Comparison of ENCODE assay signal across 1 cellular context in genomic region chr2:174544156-174544555, GRCh38.
TF ChIP-seq lines count a peak whose summit lies in the region.

No MANE protein-coding gene starts in this region.

TF ChIP-seq in H1, 55 proteins besides CTCF, POLR2A, EP300 and RAD21:
- TF ChIP-seq NRF1 (IDR thresholded peaks at IDR 0.05; ENCODE audit: low read depth, low read length) (no peak), JUND (IDR thresholded peaks at IDR 0.05; ENCODE audit: low read length) (no peak), BACH1 (IDR thresholded peaks at IDR 0.05; ENCODE audit: low read length) (no peak), KDM1A (IDR thresholded peaks at IDR 0.05; ENCODE audit: borderline replicate concordance, low read length) (no peak), NANOG (IDR thresholded peaks at IDR 0.05; ENCODE audit: insufficient read depth, low read depth, low read length, poor library complexity, severe bottlenecking) (no peak), RBBP5 (IDR thresholded peaks at IDR 0.05; ENCODE audit: borderline replicate concordance, low read depth, low read length) (no peak), TAF7 (optimal IDR thresholded peaks at IDR 0.05; ENCODE audit: borderline replicate concordance, low read depth, low read length) (no peak), CBX5 (IDR thresholded peaks at IDR 0.05; ENCODE audit: low read depth, low read length) (no peak), TAF1 (IDR thresholded peaks at IDR 0.05; ENCODE audit: low read depth, low read length) (no peak), CHD1 (IDR thresholded peaks at IDR 0.05; ENCODE audit: low read depth, low read length) (no peak)
- TF ChIP-seq, protein P1, sequence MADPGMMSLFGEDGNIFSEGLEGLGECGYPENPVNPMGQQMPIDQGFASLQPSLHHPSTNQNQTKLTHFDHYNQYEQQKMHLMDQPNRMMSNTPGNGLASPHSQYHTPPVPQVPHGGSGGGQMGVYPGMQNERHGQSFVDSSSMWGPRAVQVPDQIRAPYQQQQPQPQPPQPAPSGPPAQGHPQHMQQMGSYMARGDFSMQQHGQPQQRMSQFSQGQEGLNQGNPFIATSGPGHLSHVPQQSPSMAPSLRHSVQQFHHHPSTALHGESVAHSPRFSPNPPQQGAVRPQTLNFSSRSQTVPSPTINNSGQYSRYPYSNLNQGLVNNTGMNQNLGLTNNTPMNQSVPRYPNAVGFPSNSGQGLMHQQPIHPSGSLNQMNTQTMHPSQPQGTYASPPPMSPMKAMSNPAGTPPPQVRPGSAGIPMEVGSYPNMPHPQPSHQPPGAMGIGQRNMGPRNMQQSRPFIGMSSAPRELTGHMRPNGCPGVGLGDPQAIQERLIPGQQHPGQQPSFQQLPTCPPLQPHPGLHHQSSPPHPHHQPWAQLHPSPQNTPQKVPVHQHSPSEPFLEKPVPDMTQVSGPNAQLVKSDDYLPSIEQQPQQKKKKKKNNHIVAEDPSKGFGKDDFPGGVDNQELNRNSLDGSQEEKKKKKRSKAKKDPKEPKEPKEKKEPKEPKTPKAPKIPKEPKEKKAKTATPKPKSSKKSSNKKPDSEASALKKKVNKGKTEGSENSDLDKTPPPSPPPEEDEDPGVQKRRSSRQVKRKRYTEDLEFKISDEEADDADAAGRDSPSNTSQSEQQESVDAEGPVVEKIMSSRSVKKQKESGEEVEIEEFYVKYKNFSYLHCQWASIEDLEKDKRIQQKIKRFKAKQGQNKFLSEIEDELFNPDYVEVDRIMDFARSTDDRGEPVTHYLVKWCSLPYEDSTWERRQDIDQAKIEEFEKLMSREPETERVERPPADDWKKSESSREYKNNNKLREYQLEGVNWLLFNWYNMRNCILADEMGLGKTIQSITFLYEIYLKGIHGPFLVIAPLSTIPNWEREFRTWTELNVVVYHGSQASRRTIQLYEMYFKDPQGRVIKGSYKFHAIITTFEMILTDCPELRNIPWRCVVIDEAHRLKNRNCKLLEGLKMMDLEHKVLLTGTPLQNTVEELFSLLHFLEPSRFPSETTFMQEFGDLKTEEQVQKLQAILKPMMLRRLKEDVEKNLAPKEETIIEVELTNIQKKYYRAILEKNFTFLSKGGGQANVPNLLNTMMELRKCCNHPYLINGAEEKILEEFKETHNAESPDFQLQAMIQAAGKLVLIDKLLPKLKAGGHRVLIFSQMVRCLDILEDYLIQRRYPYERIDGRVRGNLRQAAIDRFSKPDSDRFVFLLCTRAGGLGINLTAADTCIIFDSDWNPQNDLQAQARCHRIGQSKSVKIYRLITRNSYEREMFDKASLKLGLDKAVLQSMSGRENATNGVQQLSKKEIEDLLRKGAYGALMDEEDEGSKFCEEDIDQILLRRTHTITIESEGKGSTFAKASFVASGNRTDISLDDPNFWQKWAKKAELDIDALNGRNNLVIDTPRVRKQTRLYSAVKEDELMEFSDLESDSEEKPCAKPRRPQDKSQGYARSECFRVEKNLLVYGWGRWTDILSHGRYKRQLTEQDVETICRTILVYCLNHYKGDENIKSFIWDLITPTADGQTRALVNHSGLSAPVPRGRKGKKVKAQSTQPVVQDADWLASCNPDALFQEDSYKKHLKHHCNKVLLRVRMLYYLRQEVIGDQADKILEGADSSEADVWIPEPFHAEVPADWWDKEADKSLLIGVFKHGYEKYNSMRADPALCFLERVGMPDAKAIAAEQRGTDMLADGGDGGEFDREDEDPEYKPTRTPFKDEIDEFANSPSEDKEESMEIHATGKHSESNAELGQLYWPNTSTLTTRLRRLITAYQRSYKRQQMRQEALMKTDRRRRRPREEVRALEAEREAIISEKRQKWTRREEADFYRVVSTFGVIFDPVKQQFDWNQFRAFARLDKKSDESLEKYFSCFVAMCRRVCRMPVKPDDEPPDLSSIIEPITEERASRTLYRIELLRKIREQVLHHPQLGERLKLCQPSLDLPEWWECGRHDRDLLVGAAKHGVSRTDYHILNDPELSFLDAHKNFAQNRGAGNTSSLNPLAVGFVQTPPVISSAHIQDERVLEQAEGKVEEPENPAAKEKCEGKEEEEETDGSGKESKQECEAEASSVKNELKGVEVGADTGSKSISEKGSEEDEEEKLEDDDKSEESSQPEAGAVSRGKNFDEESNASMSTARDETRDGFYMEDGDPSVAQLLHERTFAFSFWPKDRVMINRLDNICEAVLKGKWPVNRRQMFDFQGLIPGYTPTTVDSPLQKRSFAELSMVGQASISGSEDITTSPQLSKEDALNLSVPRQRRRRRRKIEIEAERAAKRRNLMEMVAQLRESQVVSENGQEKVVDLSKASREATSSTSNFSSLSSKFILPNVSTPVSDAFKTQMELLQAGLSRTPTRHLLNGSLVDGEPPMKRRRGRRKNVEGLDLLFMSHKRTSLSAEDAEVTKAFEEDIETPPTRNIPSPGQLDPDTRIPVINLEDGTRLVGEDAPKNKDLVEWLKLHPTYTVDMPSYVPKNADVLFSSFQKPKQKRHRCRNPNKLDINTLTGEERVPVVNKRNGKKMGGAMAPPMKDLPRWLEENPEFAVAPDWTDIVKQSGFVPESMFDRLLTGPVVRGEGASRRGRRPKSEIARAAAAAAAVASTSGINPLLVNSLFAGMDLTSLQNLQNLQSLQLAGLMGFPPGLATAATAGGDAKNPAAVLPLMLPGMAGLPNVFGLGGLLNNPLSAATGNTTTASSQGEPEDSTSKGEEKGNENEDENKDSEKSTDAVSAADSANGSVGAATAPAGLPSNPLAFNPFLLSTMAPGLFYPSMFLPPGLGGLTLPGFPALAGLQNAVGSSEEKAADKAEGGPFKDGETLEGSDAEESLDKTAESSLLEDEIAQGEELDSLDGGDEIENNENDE (IDR thresholded peaks at IDR 0.05; ENCODE audit: insufficient replicate concordance, low read length) = no peak
